19 cellular contexts compared by ENCODE assay signal in the genomic region with DNA sequence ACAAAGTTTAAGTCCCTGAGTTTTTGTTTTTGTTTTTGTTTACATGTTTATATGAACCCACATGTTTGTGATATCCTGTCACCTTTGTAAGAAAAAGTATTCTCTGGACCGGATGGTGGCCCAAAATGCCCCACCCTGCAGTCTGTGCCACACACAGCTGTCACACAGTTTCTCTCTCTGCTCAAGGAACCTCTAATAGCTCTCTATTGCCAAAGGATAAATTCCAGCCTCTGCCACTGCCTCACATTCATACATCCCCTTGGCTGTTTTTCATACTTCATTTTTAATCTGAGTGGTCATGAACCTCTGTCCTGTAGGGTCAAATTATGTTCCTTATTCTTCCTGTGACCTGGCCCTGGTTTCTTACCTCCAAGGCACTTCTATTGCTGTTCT.
A peak's percentile ranks its signal among the peaks of the same experiment; 100 is the strongest.
DNase-seq lines count a peak whose midpoint lies in the region; ATAC-seq, FAIRE-seq and TF ChIP-seq lines count a peak whose summit lies in the region.
"Had no signal": no experiment of that assay in that cellular context is flagged by ENCODE, and none has a peak within 500 bp of the region (broad histone marks: within the 10 kb centered on the region; RNA-seq: fewer than 3 reads in every experiment).

No MANE protein-coding gene starts in this region.

- no peaks in the 10 kb centered on the region for H3K79me1 ChIP-seq in H1 (ENCODE audit: low read depth, low read length)

- no peak overlapping the region for H2AK5ac ChIP-seq in H1 (ENCODE audit: low read depth, low read length)

- TF ChIP-seq EP300 in H1 (IDR thresholded peaks at IDR 0.05; ENCODE audit: borderline replicate concordance in 1 of 2, low read depth in 2 of 2, low read length in 2 of 2): no peak

- no peak overlapping the region for H2BK120ac ChIP-seq in H1 (replicated peaks; ENCODE audit: low read depth, low read length)

- CTCF ChIA-PET in H1 (lab: Charles Lee; ENCODE audit: partially characterized antibody): interaction anchor here (1.0 kb wide), 1 partner anchor 10 kb away, joined by 3 read pairs; no protein-coding TSS in a partner anchor

- H3K9ac ChIP-seq in H1 (replicated peaks in 1 of 4; ENCODE audit: extremely low read depth in 1 of 4, low read depth in 3 of 4, low read length in 3 of 4): no peak overlapping the region
- no peak overlapping the region for H3K9ac ChIP-seq in smooth muscle cell (ENCODE audit: low read depth)

- H3K36me3 ChIP-seq in MG63: no peaks in the 10 kb centered on the region
- no peaks in the 10 kb centered on the region for H3K36me3 ChIP-seq in H1 (ENCODE audit: control insufficient read depth in 2 of 4, insufficient read depth in 4 of 4, low read length in 3 of 4)
- H3K36me3 ChIP-seq in smooth muscle cell (ENCODE audit: low read depth): no peaks in the 10 kb centered on the region

- no peak overlapping the region for H3K14ac ChIP-seq in H1 (ENCODE audit: insufficient read length)

- no peak overlapping the region for H3K56ac ChIP-seq in H1 (replicated peaks; ENCODE audit: insufficient read length, low read depth, low read length)

- H3F3A ChIP-seq in smooth muscle cell (ENCODE audit: low read depth): peaks cover 12% of the 10 kb centered on the region

- H2BK20ac ChIP-seq in H1 (ENCODE audit: low read length): no peak overlapping the region

- no peaks in the 10 kb centered on the region for H4K20me1 ChIP-seq in H1 (replicated peaks in 1 of 2; ENCODE audit: control insufficient read depth in 1 of 2, insufficient read depth in 2 of 2, low read length in 2 of 2)
- H4K20me1 ChIP-seq in smooth muscle cell (ENCODE audit: low read depth): no peaks in the 10 kb centered on the region

- H2AFZ ChIP-seq in H1 (ENCODE audit: low read length): no peak overlapping the region
- H2AFZ ChIP-seq in smooth muscle cell (ENCODE audit: low read depth): no peak overlapping the region

- H3K18ac ChIP-seq in H1 (ENCODE audit: extremely low read depth, low read length): no peak overlapping the region

- H2BK12ac ChIP-seq in H1 (ENCODE audit: low read depth, low read length): peak overlapping the region; percentile 10; the same call in 1 of the 2 replicates

- TF ChIP-seq POLR2A in H1 (IDR thresholded peaks at IDR 0.05; ENCODE audit: control extremely low read depth in 1 of 2, low read depth in 2 of 2, low read length in 2 of 2): no peak

- POLR2A ChIA-PET in H1 (lab: Charles Lee; ENCODE audit: partially characterized antibody): no interaction called here

- TF ChIP-seq RAD21 in H1 (IDR thresholded peaks at IDR 0.05 in 1 of 2, conservative IDR thresholded peaks at IDR 0.05 in 1 of 2; ENCODE audit: low read depth in 2 of 2, low read length in 2 of 2): no peak

- no peak overlapping the region for H3K23ac ChIP-seq in H1 (ENCODE audit: insufficient read length)

- H3K4me3 ChIP-seq in AG10803 (ENCODE audit: low read length) (no peak overlapping the region), MG63 (no peak overlapping the region), H1 (ENCODE audit: extremely low read depth in 1 of 4, insufficient read depth in 2 of 4, low read depth in 3 of 4, low read length in 4 of 4) (no peak overlapping the region), smooth muscle cell (no peak overlapping the region)

- no peaks in the 10 kb centered on the region; the same call in 1 of the 2 replicates for H3K23me2 ChIP-seq in H1 (ENCODE audit: low read depth, low read length)

- H3K4me1 ChIP-seq in H1 (replicated peaks in 1 of 4; ENCODE audit: control insufficient read depth in 3 of 4, insufficient read depth in 4 of 4, low read length in 3 of 4) (no peaks in the 10 kb centered on the region), smooth muscle cell (ENCODE audit: low read depth) (no peaks in the 10 kb centered on the region)

- no peaks in the 10 kb centered on the region for H3K27me3 ChIP-seq in MG63
- H3K27me3 ChIP-seq in H1 (replicated peaks in 1 of 4; ENCODE audit: control insufficient read depth in 3 of 4, extremely low read depth in 1 of 4, insufficient read depth in 3 of 4, low read length in 3 of 4): no peaks in the 10 kb centered on the region
- H3K27me3 ChIP-seq in smooth muscle cell (ENCODE audit: low read depth): no peaks in the 10 kb centered on the region

- H3K4ac ChIP-seq in H1 (replicated peaks; ENCODE audit: insufficient read length, low read depth, low read length): no peak overlapping the region

- no peak for FAIRE-seq in H1 (lab: Jason Lieb, UNC)
- FAIRE-seq: GM12892 had no signal

- H3K9me3 ChIP-seq in MG63 (no peaks in the 10 kb centered on the region), H1 (ENCODE audit: insufficient read depth in 2 of 2, low read depth in 1 of 2, low read length in 1 of 2) (no peaks in the 10 kb centered on the region), smooth muscle cell (replicated peaks; ENCODE audit: low read depth) (no peaks in the 10 kb centered on the region)

- H4K5ac ChIP-seq in H1 (ENCODE audit: insufficient read length, low read depth, low read length): no peak overlapping the region

- no peak for TF ChIP-seq CTCF in AG10803 (conservative IDR thresholded peaks at IDR 0.05; ENCODE audit: low read length)
- TF ChIP-seq CTCF in H1 (IDR thresholded peaks at IDR 0.05; ENCODE audit: control extremely low read depth in 1 of 3, insufficient read depth in 1 of 3, low read depth in 1 of 3, low read length in 3 of 3): no peak
- TF ChIP-seq CTCF in smooth muscle cell (IDR thresholded peaks at IDR 0.05; ENCODE audit: borderline replicate concordance, insufficient read depth, poor library complexity, severe bottlenecking): no peak

- H2BK5ac ChIP-seq in H1 (ENCODE audit: low read depth, low read length): no peak overlapping the region

- H3K79me2 ChIP-seq in H1 (ENCODE audit: control insufficient read depth in 1 of 2, insufficient read depth in 2 of 2, low read length in 2 of 2) (no peaks in the 10 kb centered on the region), smooth muscle cell (ENCODE audit: low read depth) (no peaks in the 10 kb centered on the region)

- 93% methylated on average over 1 of the region's 1 CpG; no CpG with 5 or more reads in 1 of the 2 experiments for WGBS in H1 (ENCODE audit: extremely low coverage in 1 of 2, insufficient coverage in 1 of 2, insufficient read length in 1 of 2, insufficient replicate concordance in 2 of 2, low coverage in 1 of 2, low lambda C conversion rate in 2 of 2, missing lambda C conversion rate in 1 of 2), 2 experiments
- WGBS in smooth muscle cell (ENCODE audit: low lambda C conversion rate): 79% methylated on average over 1 of the region's 1 CpG

- no peak overlapping the region for H3K27ac ChIP-seq in H1 (ENCODE audit: low read depth, low read length)
- peak overlapping the region; percentile 34 for H3K27ac ChIP-seq in smooth muscle cell (ENCODE audit: low read depth)

- no peak overlapping the region for H4K91ac ChIP-seq in H1 (replicated peaks; ENCODE audit: insufficient read length, low read length)

- no peak overlapping the region for H4K8ac ChIP-seq in H1 (ENCODE audit: extremely low read depth, insufficient read depth, low read length)

- ATAC-seq in HG02588 (IDR thresholded peaks at IDR 0.05; ENCODE audit: unreplicated experiment) (no peak), HG03025 (IDR thresholded peaks at IDR 0.05; ENCODE audit: low FRiP score, unreplicated experiment) (no peak), HG03521 (IDR thresholded peaks at IDR 0.05; ENCODE audit: unreplicated experiment) (no peak)
- ATAC-seq: Panc1, T-cell had no signal

- H2BK15ac ChIP-seq in H1 (ENCODE audit: low read length): no peak overlapping the region

- DNase-seq in AG10803 (ENCODE audit: low read depth) (peak; percentile 17), MG63 (peak; percentile 11), H1 (ENCODE audit: low read depth in 1 of 2, low spot score in 2 of 2) (no peak), smooth muscle cell (lab: John Stamatoyannopoulos, UW; ENCODE audit: unreplicated experiment) (no peak)
- DNase-seq: C1 segment of cervical spinal cord; CD4-positive, alpha-beta memory T cell; COR-L47; GDM1; H7; KG1; MM.1S; NCI-H2029 treated with DMSO at 0.1 percent for 48 hours; NCI-H526 treated with DMSO at 0.1 percent for 48 hours; T-cell had no signal

- no peak overlapping the region for H3K4me2 ChIP-seq in H1 (ENCODE audit: insufficient read depth in 1 of 2, low read depth in 2 of 2, low read length in 2 of 2)
- H3K4me2 ChIP-seq in smooth muscle cell: no peak overlapping the region

TF ChIP-seq in H1, 55 proteins besides CTCF, POLR2A, EP300 and RAD21:
- no peak for TF ChIP-seq GABPA (IDR thresholded peaks at IDR 0.05; ENCODE audit: borderline replicate concordance, insufficient read depth, low read length)
- TF ChIP-seq CHD2 (IDR thresholded peaks at IDR 0.05; ENCODE audit: low read length): no peak
- TF ChIP-seq CBX8 (IDR thresholded peaks at IDR 0.05; ENCODE audit: borderline replicate concordance, low read depth, low read length): no peak
- no peak for TF ChIP-seq MAFK (IDR thresholded peaks at IDR 0.05; ENCODE audit: low read depth, low read length)
- TF ChIP-seq, protein P1, sequence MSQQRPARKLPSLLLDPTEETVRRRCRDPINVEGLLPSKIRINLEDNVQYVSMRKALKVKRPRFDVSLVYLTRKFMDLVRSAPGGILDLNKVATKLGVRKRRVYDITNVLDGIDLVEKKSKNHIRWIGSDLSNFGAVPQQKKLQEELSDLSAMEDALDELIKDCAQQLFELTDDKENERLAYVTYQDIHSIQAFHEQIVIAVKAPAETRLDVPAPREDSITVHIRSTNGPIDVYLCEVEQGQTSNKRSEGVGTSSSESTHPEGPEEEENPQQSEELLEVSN (IDR thresholded peaks at IDR 0.05): no peak
- TF ChIP-seq CEBPB (IDR thresholded peaks at IDR 0.05; ENCODE audit: low read depth, low read length): no peak
- no peak for TF ChIP-seq CTBP2 (IDR thresholded peaks at IDR 0.05; ENCODE audit: borderline replicate concordance, insufficient read depth, insufficient read length, low read length)
- TF ChIP-seq FOSL1 (IDR thresholded peaks at IDR 0.05; ENCODE audit: insufficient read depth, low read depth, low read length): no peak
- TF ChIP-seq TAF1 (IDR thresholded peaks at IDR 0.05; ENCODE audit: low read depth, low read length): no peak

Comparison
In these comparisons a context has a peak if more than half of its experiments do, and no peak if none do; other contexts are left out.
1. DNase-seq: peak in AG10803 (single experiment) and MG63 (single experiment); none in H1 (0 of 2) and smooth muscle cell (single experiment).